1 cellular context compared by ENCODE assay signal in genomic region chr17:41688641-41689496, GRCh38.
TF ChIP-seq lines count a peak whose summit lies in the region.

Gene EIF1, plus strand, starts transcription at chr17:41688885. Its CDS starts 154 bp downstream, at chr17:41689039.

TF ChIP-seq in HepG2, 621 proteins besides CTCF, POLR2A, EP300 and RAD21 (continued from another document and continues in another):
- TF ChIP-seq FOXK2 (IDR thresholded peaks at IDR 0.05) (peak; percentile 48; the same call in 1 of the 2 replicates), RBM39 (IDR thresholded peaks at IDR 0.05; ENCODE audit: low read depth, low read length, poor library complexity, severe bottlenecking) (peak; percentile 100), ZNF704 (CRISPR knock-in tag; IDR thresholded peaks at IDR 0.05; ENCODE audit: borderline replicate concordance) (peak; percentile 97), MED8 (CRISPR knock-in tag; IDR thresholded peaks at IDR 0.05; ENCODE audit: insufficient replicate concordance) (peak; percentile 83), ZNF224 (CRISPR knock-in tag; IDR thresholded peaks at IDR 0.05) (peak; percentile 98), IRF1 (CRISPR knock-in tag; IDR thresholded peaks at IDR 0.05; ENCODE audit: low read depth) (peak; percentile 76), ESRRA (CRISPR knock-in tag; IDR thresholded peaks at IDR 0.05; ENCODE audit: low read depth) (peak; percentile 84; the same call in 1 of the 2 replicates), ZNF792 (CRISPR knock-in tag; IDR thresholded peaks at IDR 0.05) (peak; percentile 16), ZBTB43 (CRISPR knock-in tag; conservative IDR thresholded peaks at IDR 0.05) (no peak; the same call in 1 of the 2 replicates), KAT7 (CRISPR knock-in tag; IDR thresholded peaks at IDR 0.05; ENCODE audit: borderline replicate concordance) (no peak; the same call in 1 of the 2 replicates), ZNF180 (CRISPR knock-in tag; IDR thresholded peaks at IDR 0.05; ENCODE audit: borderline replicate concordance, low read depth) (peak; percentile 24; the same call in 1 of the 2 replicates), ZUFSP (CRISPR knock-in tag; IDR thresholded peaks at IDR 0.05; ENCODE audit: borderline replicate concordance) (no peak), ZNF460 (CRISPR knock-in tag; IDR thresholded peaks at IDR 0.05; ENCODE audit: borderline replicate concordance) (peak; percentile 56; the same call in 1 of the 2 replicates), KLF12 (CRISPR knock-in tag; IDR thresholded peaks at IDR 0.05; ENCODE audit: borderline replicate concordance) (peak; percentile 99), MIXL1 (CRISPR knock-in tag; IDR thresholded peaks at IDR 0.05) (peak; percentile 57), ZNF557 (CRISPR knock-in tag; IDR thresholded peaks at IDR 0.05) (peak; percentile 74; the same call in 1 of the 2 replicates), IKZF5 (CRISPR knock-in tag; IDR thresholded peaks at IDR 0.05) (peak; percentile 66), ZBTB39 (CRISPR knock-in tag; IDR thresholded peaks at IDR 0.05) (no peak; the same call in 1 of the 2 replicates), SUZ12 (IDR thresholded peaks at IDR 0.05; ENCODE audit: low read depth, low read length) (no peak), ATRX (CRISPR knock-in tag; IDR thresholded peaks at IDR 0.05; ENCODE audit: borderline replicate concordance) (no peak), ETS1 (CRISPR knock-in tag; IDR thresholded peaks at IDR 0.05) (peak; percentile 62; the same call in 1 of the 2 replicates), ZNF609 (CRISPR knock-in tag; IDR thresholded peaks at IDR 0.05; ENCODE audit: borderline replicate concordance) (peak; percentile 65), ZSCAN9 (CRISPR knock-in tag; IDR thresholded peaks at IDR 0.05; ENCODE audit: borderline replicate concordance) (peak; percentile 5), ZNF484 (CRISPR knock-in tag; IDR thresholded peaks at IDR 0.05; ENCODE audit: borderline replicate concordance, low read depth) (no peak), ZNF331 (CRISPR knock-in tag; IDR thresholded peaks at IDR 0.05) (peak; percentile 65), ISL2 (CRISPR knock-in tag; IDR thresholded peaks at IDR 0.05) (0 out of 2 replicates have a peak, but pooled peaks have one; percentile 49), ZNF101 (CRISPR knock-in tag; IDR thresholded peaks at IDR 0.05; ENCODE audit: borderline replicate concordance, low read depth) (peak; percentile 85; the same call in 1 of the 2 replicates), MLXIP (CRISPR knock-in tag; IDR thresholded peaks at IDR 0.05; ENCODE audit: borderline replicate concordance) (no peak), ZNF30 (CRISPR knock-in tag; IDR thresholded peaks at IDR 0.05) (no peak; the same call in 1 of the 2 replicates), DPF2 (CRISPR knock-in tag; IDR thresholded peaks at IDR 0.05; ENCODE audit: borderline replicate concordance, low read depth) (peak; percentile 66; the same call in 1 of the 2 replicates), RCOR2 (CRISPR knock-in tag; IDR thresholded peaks at IDR 0.05) (no peak), NR0B2 (CRISPR knock-in tag; IDR thresholded peaks at IDR 0.05) (no peak), ZSCAN22 (CRISPR knock-in tag; IDR thresholded peaks at IDR 0.05) (peak; percentile 88), TFE3 (CRISPR knock-in tag; IDR thresholded peaks at IDR 0.05) (no peak; the same call in 1 of the 2 replicates), PCBP2 (optimal IDR thresholded peaks at IDR 0.05; ENCODE audit: low read depth, low read length, poor library complexity, severe bottlenecking) (no peak), IRX3 (CRISPR knock-in tag; IDR thresholded peaks at IDR 0.05; ENCODE audit: borderline replicate concordance, low read depth) (no peak), TCF12 (IDR thresholded peaks at IDR 0.05) (no peak), TCF12 (CRISPR knock-in tag; IDR thresholded peaks at IDR 0.05) (no peak), IKZF4 (CRISPR knock-in tag; IDR thresholded peaks at IDR 0.05; ENCODE audit: borderline replicate concordance, low read depth, not compliant biosample characterization) (peak; percentile 36), KDM4B (CRISPR knock-in tag; IDR thresholded peaks at IDR 0.05) (no peak; the same call in 1 of the 2 replicates)
